In the genomic region with DNA sequence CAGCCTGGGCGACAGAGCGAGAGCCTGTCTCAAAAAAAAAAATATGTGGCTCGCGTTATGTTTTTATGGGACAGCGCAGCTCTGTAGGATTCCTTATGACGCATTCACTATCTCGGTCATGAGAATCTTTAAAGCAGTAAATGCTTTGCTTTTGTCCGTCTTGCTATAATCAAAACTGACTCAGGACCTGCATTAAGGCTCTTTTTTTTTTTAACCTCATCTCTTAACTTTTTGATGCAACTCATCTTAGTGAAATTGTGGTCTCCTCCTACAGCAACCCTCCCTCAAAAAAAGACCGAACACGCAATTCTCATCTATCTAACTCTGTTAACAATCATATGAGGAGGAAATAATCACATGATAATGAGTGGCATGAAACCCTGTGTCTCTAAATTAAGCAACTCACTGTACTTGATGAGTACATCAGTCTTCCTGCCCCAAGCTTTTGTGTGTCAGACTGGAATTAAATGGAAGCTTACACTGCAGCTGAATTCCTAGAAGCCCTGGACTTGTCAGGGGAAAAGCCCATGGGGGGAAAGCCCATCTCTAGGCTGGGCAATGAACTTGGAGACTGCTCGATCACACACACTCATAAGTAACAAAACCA, we compare ENCODE assay signal across 8 cellular contexts. TPM values are rescaled to one million over a fixed set of nuclear protein-coding genes. Genes with fewer than 3 reads are reported as not detected.
DNase-seq lines count a peak whose midpoint lies in the region; ATAC-seq, FAIRE-seq and TF ChIP-seq lines count a peak whose summit lies in the region.

No MANE protein-coding gene starts in this region.

- H3K27me3 Mint-ChIP-seq in activated naive CD4-positive, alpha-beta T cell treated with anti-CD3 and anti-CD28 coated beads, Interleukin-2, amount 10 ng/mL, durations not matched to agents 7 days and 5 days, result peaks cover 5% of the 10 kb centered on the region
- H3K27me3 Mint-ChIP-seq in type B pancreatic cell (no peaks in the 10 kb centered on the region), glutamatergic neuron (ENCODE audit: unreplicated experiment) (peaks cover 9% of the 10 kb centered on the region)

- peak overlapping the region in 7 of 10 donors; percentile 19 to 63 (median 51) for H3K27ac ChIP-seq in heart right ventricle
- peak overlapping the region; percentile 38 for H3K27ac ChIP-seq in keratinocyte (ENCODE audit: control insufficient read depth, insufficient read depth, low read length)

- H3K9me3 ChIP-seq in heart right ventricle, result no peaks in the 10 kb centered on the region
- H3K9me3 ChIP-seq in keratinocyte (ENCODE audit: control insufficient read depth, low read depth, low read length), result no peaks in the 10 kb centered on the region

- TF ChIP-seq CTCF in heart right ventricle (IDR thresholded peaks at IDR 0.05) (no peak), keratinocyte (optimal IDR thresholded peaks at IDR 0.05 in 1 of 3, IDR thresholded peaks at IDR 0.05 in 1 of 3, conservative IDR thresholded peaks at IDR 0.05 in 1 of 3; ENCODE audit: extremely low read depth in 1 of 3, insufficient read depth in 2 of 3, low read length in 3 of 3) (no peak), type B pancreatic cell (conservative IDR thresholded peaks at IDR 0.05) (no peak), glutamatergic neuron (IDR thresholded peaks at IDR 0.05; ENCODE audit: partially characterized antibody, unreplicated experiment) (no peak)

- peaks cover 56% of the 10 kb centered on the region for H3K4me1 Mint-ChIP-seq in activated naive CD4-positive, alpha-beta T cell treated with anti-CD3 and anti-CD28 coated beads, Interleukin-2, amount 10 ng/mL, durations not matched to agents 7 days and 5 days
- H3K4me1 Mint-ChIP-seq in type B pancreatic cell (ENCODE audit: unreplicated experiment) (peaks cover 5% of the 10 kb centered on the region), glutamatergic neuron (ENCODE audit: low read depth, unreplicated experiment) (no peaks in the 10 kb centered on the region)

- H4K20me1 ChIP-seq in keratinocyte (ENCODE audit: control insufficient read depth, extremely low read depth, insufficient read depth, low read length), result no peaks in the 10 kb centered on the region

- CTCF ChIA-PET in activated naive CD4-positive, alpha-beta T cell treated with anti-CD3 and anti-CD28 coated beads, Interleukin-2, amount 10 ng/mL, durations not matched to agents 7 days and 5 days (lab: Charles Lee), result interaction anchor here (0.6 to 1.2 kb wide), 2 partner anchors 10 to 17 kb away, joined by 3 to 4 read pairs; no protein-coding TSS in a partner anchor

- WGBS in heart right ventricle, 2 donors, result 74 to 83% methylated on average over 11 of the region's 11 CpGs

- H3K9me1 ChIP-seq in keratinocyte (ENCODE audit: control insufficient read depth, extremely low read depth, insufficient read depth, low read length), result no peaks in the 10 kb centered on the region

- H3K27me3 ChIP-seq in heart right ventricle (no peaks in the 10 kb centered on the region), keratinocyte (ENCODE audit: control insufficient read depth, extremely low read depth, insufficient read depth, low read length) (no peaks in the 10 kb centered on the region)

- no peaks in the 10 kb centered on the region for H3K9me3 Mint-ChIP-seq in activated naive CD4-positive, alpha-beta T cell treated with anti-CD3 and anti-CD28 coated beads, Interleukin-2, amount 10 ng/mL, durations not matched to agents 7 days and 5 days
- H3K9me3 Mint-ChIP-seq in type B pancreatic cell, result no peaks in the 10 kb centered on the region
- H3K9me3 Mint-ChIP-seq in glutamatergic neuron (ENCODE audit: unreplicated experiment), result peaks cover 4% of the 10 kb centered on the region

- dilution Hi-C loops in keratinocyte (cut with MboI; ENCODE audit: extremely low pct_ligation_motif_present, low sequenced_read_pairs), result no loop called here

- no peak overlapping the region for H2AFZ ChIP-seq in keratinocyte (ENCODE audit: control insufficient read depth, low read length)

- DNase-seq in heart right ventricle, result no peak
- no peak for DNase-seq in cardiac septum (ENCODE audit: low spot score)
- DNase-seq in activated naive CD4-positive, alpha-beta T cell treated with anti-CD3 and anti-CD28 coated beads, Interleukin-2, amount 10 ng/mL, durations not matched to agents 7 days and 5 days, result no peak
- no peak for DNase-seq in keratinocyte (ENCODE audit: low read depth, low spot score)
- DNase-seq in type B pancreatic cell (ENCODE audit: extremely low spot score, unreplicated experiment), result no peak
- DNase-seq in UCSD-AML1 (lab: John Stamatoyannopoulos, UW; ENCODE audit: unreplicated experiment), result no peak
- DNase-seq in glutamatergic neuron, result no peak

- ATAC-seq in heart right ventricle (no peak), GM18858 (IDR thresholded peaks at IDR 0.05; ENCODE audit: unreplicated experiment) (no peak)

- no peak overlapping the region for H3K9ac ChIP-seq in keratinocyte (ENCODE audit: control insufficient read depth, extremely low read depth, insufficient read depth, low read length)

- H3K79me2 ChIP-seq in keratinocyte (ENCODE audit: control insufficient read depth, insufficient read depth, low read length), result no peaks in the 10 kb centered on the region

- FAIRE-seq in keratinocyte (lab: Jason Lieb, UNC), result no peak

- H3K4me1 ChIP-seq in heart right ventricle (peaks cover 0 to 50% (median 18%) of the 10 kb centered on the region in 9 donors), keratinocyte (ENCODE audit: control insufficient read depth, extremely low read depth, insufficient read depth, low read length) (peaks cover 16% of the 10 kb centered on the region)

- peaks cover 0 to 41% (median 0%) of the 10 kb centered on the region in 9 donors for H3K36me3 ChIP-seq in heart right ventricle
- H3K36me3 ChIP-seq in keratinocyte (ENCODE audit: control insufficient read depth in 2 of 2, extremely low read depth in 1 of 2, insufficient read depth in 2 of 2, low read length in 2 of 2), result peaks cover 0 to 3% of the 10 kb centered on the region in 2 experiments

- intact Hi-C loops in heart right ventricle (cut with DNase I), result loop anchor here in 1 of 10 donors (5.0 kb wide), 1 partner anchor 82 kb away; the partner anchor contains the start of gene P2RX7
- intact Hi-C loops in cardiac septum (cut with DNase I), result loop anchor here (5.0 kb wide), 1 partner anchor 82 kb away; the partner anchor contains the start of gene P2RX7

- H3K4me3 ChIP-seq in heart right ventricle (no peak overlapping the region), keratinocyte (ENCODE audit: control insufficient read depth in 2 of 3, extremely low read depth in 1 of 3, insufficient read depth in 2 of 3, low read depth in 1 of 3, low read length in 3 of 3) (no peak overlapping the region)

- peaks cover 65% of the 10 kb centered on the region for H3K36me3 Mint-ChIP-seq in activated naive CD4-positive, alpha-beta T cell treated with anti-CD3 and anti-CD28 coated beads, Interleukin-2, amount 10 ng/mL, durations not matched to agents 7 days and 5 days
- H3K36me3 Mint-ChIP-seq in type B pancreatic cell, result peaks cover 4% of the 10 kb centered on the region
- no peaks in the 10 kb centered on the region for H3K36me3 Mint-ChIP-seq in glutamatergic neuron (ENCODE audit: unreplicated experiment)

- H3K4me2 ChIP-seq in keratinocyte (ENCODE audit: control insufficient read depth, extremely low read depth, insufficient read depth, low read depth, low read length), result peak overlapping the region; percentile 63

- H3K27ac Mint-ChIP-seq in activated naive CD4-positive, alpha-beta T cell treated with anti-CD3 and anti-CD28 coated beads, Interleukin-2, amount 10 ng/mL, durations not matched to agents 7 days and 5 days, result peak overlapping the region; percentile 70
- H3K27ac Mint-ChIP-seq in type B pancreatic cell, result peak overlapping the region; percentile 30
- H3K27ac Mint-ChIP-seq in glutamatergic neuron (ENCODE audit: unreplicated experiment), result no peak overlapping the region

- H3K4me3 Mint-ChIP-seq in activated naive CD4-positive, alpha-beta T cell treated with anti-CD3 and anti-CD28 coated beads, Interleukin-2, amount 10 ng/mL, durations not matched to agents 7 days and 5 days, result no peak overlapping the region
- H3K4me3 Mint-ChIP-seq in type B pancreatic cell (peak overlapping the region; percentile 6), glutamatergic neuron (ENCODE audit: unreplicated experiment) (no peak overlapping the region)

RNA-seq across cellular contexts. Expression of gene P2RX4, which starts 4.3 kb away (rescaled TPM):
- 10 to 100 TPM in 1 of 10 donors, 1 to 10 TPM in 9; 3.7 to 12.6 (median 5.5) TPM for total RNA-seq in heart right ventricle
- 10 to 100 TPM in 1 of 2 donors, 1 to 10 TPM in 1; 4.4 to 10.6 TPM for polyA plus RNA-seq in heart right ventricle
- total RNA-seq in cardiac septum, result 6.4 TPM
- 5.1 to 8.6 TPM (median 5.3 TPM) in 3 replicates for polyA plus RNA-seq in keratinocyte
- 2.8 TPM for polyA plus RNA-seq in keratinocyte (2011; ENCODE audit: low read depth)
- polyA plus RNA-seq in keratinocyte (2011; cell fraction: cytosol; rRNA removed), result 4.9 and 5.0 TPM in 2 replicates
- polyA plus RNA-seq in keratinocyte (2011; cell fraction: nucleus; rRNA removed), result 6.5 and 8.6 TPM in 2 replicates
- 3.1 and 6.2 TPM in 2 replicates for polyA plus RNA-seq in keratinocyte (2012; ENCODE audit: low replicate concordance)
- polyA minus RNA-seq in keratinocyte, result 1.8 to 5.7 TPM (median 2.7 TPM) in 3 replicates
- polyA minus RNA-seq in keratinocyte (2011; cell fraction: cytosol; rRNA and poly(A)+ RNA removed), result 7.1 TPM
- 2.6 and 6.2 TPM in 2 replicates for polyA minus RNA-seq in keratinocyte (2011; cell fraction: nucleus; rRNA and poly(A)+ RNA removed)
- 17.0 and 27.9 TPM in 2 replicates for total RNA-seq in type B pancreatic cell (ENCODE audit: low replicate concordance)
- total RNA-seq in glutamatergic neuron (ENCODE audit: unreplicated experiment), result 3.7 TPM
